ENCODE assay signal across 6 cellular contexts in genomic region chr11:132555617-132556016, GRCh38.
"Had no signal": no experiment of that assay in that cellular context is flagged by ENCODE, and none has a peak within 500 bp of the region (broad histone marks: within the 10 kb centered on the region; RNA-seq: fewer than 3 reads in every experiment).

No MANE protein-coding gene starts in this region.

- ATAC-seq: K562 had no signal

- H3K9ac ChIP-seq: KMS-11 had no signal

- H3K4me3 ChIP-seq: K562 had no signal

- H3K4me2 ChIP-seq: KMS-11 had no signal

- H3K27ac ChIP-seq: KMS-11 had no signal

- DNase-seq: IMR-90, KBM-7, KG1 had no signal

- FAIRE-seq: HTR-8/SVneo, K562 had no signal
